ENCODE assay signal across 1 cellular context in genomic region chr12:54368709-54369596, GRCh38.
A peak's percentile ranks its signal among the peaks of the same experiment; 100 is the strongest.
TF ChIP-seq lines count a peak whose summit lies in the region.

No MANE protein-coding gene starts in this region.

TF ChIP-seq in K562, 482 proteins besides CTCF, POLR2A, EP300 and RAD21 (continued from another document):
- peak; percentile 99 for TF ChIP-seq PRDM10 (IDR thresholded peaks at IDR 0.05; ENCODE audit: partially characterized antibody)
- TF ChIP-seq XRCC5 (IDR thresholded peaks at IDR 0.05; ENCODE audit: low read depth, low read length) = peak; percentile 75; the same call in 1 of the 2 replicates
- TF ChIP-seq DACH1 (IDR thresholded peaks at IDR 0.05; ENCODE audit: partially characterized antibody) = peak; percentile 31
- TF ChIP-seq ASH1L (IDR thresholded peaks at IDR 0.05; ENCODE audit: borderline replicate concordance, low read depth, partially characterized antibody) = peak; percentile 23
- peak; percentile 17 to 63 for TF ChIP-seq AFF1 (IDR thresholded peaks at IDR 0.05; ENCODE audit: low read depth in 1 of 2, partially characterized antibody in 2 of 2)
- no peak for TF ChIP-seq KDM2B (CRISPR knock-in tag; IDR thresholded peaks at IDR 0.05)
- peak; percentile 21; the same call in 1 of the 2 replicates for TF ChIP-seq HMGXB4 (CRISPR knock-in tag; IDR thresholded peaks at IDR 0.05)
- no peak for TF ChIP-seq BRCA1 (IDR thresholded peaks at IDR 0.05)
- TF ChIP-seq BRCA1 (CRISPR knock-in tag; IDR thresholded peaks at IDR 0.05) = no peak
- no peak for TF ChIP-seq STAT5A (IDR thresholded peaks at IDR 0.05; ENCODE audit: borderline replicate concordance, low read length)
- no peak for TF ChIP-seq GTF2F1 (IDR thresholded peaks at IDR 0.05; ENCODE audit: low read depth, low read length)
- TF ChIP-seq RAD51 (IDR thresholded peaks at IDR 0.05; ENCODE audit: borderline replicate concordance, low read depth) = no peak
- peak; percentile 54; the same call in 1 of the 2 replicates for TF ChIP-seq ETV5 (CRISPR knock-in tag; IDR thresholded peaks at IDR 0.05; ENCODE audit: low read depth)
- peak in 1 of 2 experiments; percentile 48; a peak in 2 of 4 replicates for TF ChIP-seq TEAD1 (CRISPR knock-in tag; IDR thresholded peaks at IDR 0.05)
- 0 out of 2 replicates have a peak, but pooled peaks have one; percentile 76 for TF ChIP-seq ZNF592 (IDR thresholded peaks at IDR 0.05)
- TF ChIP-seq CXXC5 (CRISPR knock-in tag; IDR thresholded peaks at IDR 0.05) = peak; percentile 16
- peak; percentile 18; the same call in 1 of the 2 replicates for TF ChIP-seq SPI1 (IDR thresholded peaks at IDR 0.05; ENCODE audit: borderline replicate concordance, low read depth, low read length)
- no peak for TF ChIP-seq E4F1 (CRISPR knock-in tag; IDR thresholded peaks at IDR 0.05; ENCODE audit: borderline replicate concordance)
- TF ChIP-seq ELK3 (CRISPR knock-in tag; IDR thresholded peaks at IDR 0.05) = no peak
TF ChIP-seq in K562: peak in this region for 110.
